Comparison of ENCODE assay signal across 11 cellular contexts in the genomic region with DNA sequence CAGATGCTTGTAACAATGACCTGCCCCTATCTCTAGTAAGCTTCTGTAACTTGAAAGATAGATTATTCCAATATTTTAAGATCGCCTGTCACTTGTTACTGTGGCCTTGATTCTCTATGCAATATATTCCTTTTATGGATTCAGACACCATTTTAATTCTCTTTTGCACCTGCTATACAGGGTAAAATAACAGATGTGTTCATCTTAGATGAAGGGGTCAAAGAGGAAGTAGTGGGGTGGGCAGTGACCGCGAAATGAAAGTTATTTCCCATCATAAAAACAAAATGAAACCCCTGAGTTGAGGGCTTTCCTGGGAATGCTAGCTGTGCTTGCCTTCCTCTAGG.
DNase-seq lines count a peak whose midpoint lies in the region; ATAC-seq and TF ChIP-seq lines count a peak whose summit lies in the region.
"Had no signal": no experiment of that assay in that cellular context is flagged by ENCODE, and none has a peak within 500 bp of the region (broad histone marks: within the 10 kb centered on the region; RNA-seq: fewer than 3 reads in every experiment).

No MANE protein-coding gene starts in this region.

- ATAC-seq in natural killer cell treated with Interleukin-12 subunit alpha and Interleukin-12 subunit beta and Interleukin-15 and Interleukin-18, amount 100 ng/mL, for 72 hours: no peak
- ATAC-seq in natural killer cell (no peak), HG02763 (IDR thresholded peaks at IDR 0.05; ENCODE audit: unreplicated experiment) (peak; percentile 14)

- H3K4me3 ChIP-seq in PC-9: no peak overlapping the region
- no peak overlapping the region for H3K4me3 ChIP-seq in uterus

- H3K27me3 ChIP-seq in PC-9 (ENCODE audit: insufficient read depth, low read depth): no peaks in the 10 kb centered on the region
- H3K27me3 ChIP-seq in uterus: no peaks in the 10 kb centered on the region

- TF ChIP-seq CTCF in natural killer cell (IDR thresholded peaks at IDR 0.05): no peak
- TF ChIP-seq CTCF in PC-9 (conservative IDR thresholded peaks at IDR 0.05): no peak
- TF ChIP-seq CTCF in uterus (IDR thresholded peaks at IDR 0.05): no peak

- no peak for DNase-seq in natural killer cell treated with Interleukin-12 subunit alpha and Interleukin-12 subunit beta and Interleukin-15 and Interleukin-18, amount 100 ng/mL, for 72 hours (ENCODE audit: low spot score)
- DNase-seq in natural killer cell: no peak
- DNase-seq in PC-9: no peak
- DNase-seq in NCI-H2029 (lab: John Stamatoyannopoulos, UW): no peak
- DNase-seq in COLO829 (ENCODE audit: low spot score): no peak
- no peak for DNase-seq in uterus
- no peak for DNase-seq in HPDE6-E6E7 (ENCODE audit: extremely low spot score)
- DNase-seq: NCI-H187, SIG-M5 had no signal

- intact Hi-C loops in natural killer cell (cut with micrococcal nuclease) (no loop called here), PC-9 (cut with micrococcal nuclease; ENCODE audit: unreplicated experiment) (no loop called here), uterus (cut with DNase I; ENCODE audit: low total_unique reads) (no loop called here)

- 0 out of 2 replicates have a peak, but pooled peaks cover 9% of the 10 kb centered on the region for H3K79me2 ChIP-seq in PC-9 (ENCODE audit: low read depth)

- peak overlapping the region; percentile 75 for H3K4me3 Mint-ChIP-seq in natural killer cell treated with Interleukin-12 subunit alpha and Interleukin-12 subunit beta and Interleukin-15 and Interleukin-18, amount 100 ng/mL, for 72 hours
- no peak overlapping the region for H3K4me3 Mint-ChIP-seq in natural killer cell

- H3K4me1 Mint-ChIP-seq in natural killer cell treated with Interleukin-12 subunit alpha and Interleukin-12 subunit beta and Interleukin-15 and Interleukin-18, amount 100 ng/mL, for 72 hours (ENCODE audit: low read depth in 2 of 2): peaks cover 46 to 56% of the 10 kb centered on the region in 2 donors
- H3K4me1 Mint-ChIP-seq in natural killer cell: peaks cover 5 to 13% of the 10 kb centered on the region in 2 donors

- H3K4me2 ChIP-seq in PC-9: no peak overlapping the region

- POLR2A ChIA-PET in PC-9 (lab: Charles Lee; ENCODE audit: unreplicated experiment): no interaction called here

- no peak for TF ChIP-seq POLR2A in uterus (IDR thresholded peaks at IDR 0.05)

- peaks cover 58% of the 10 kb centered on the region for H3K4me1 ChIP-seq in PC-9 (replicated peaks; ENCODE audit: insufficient read depth)
- no peaks in the 10 kb centered on the region for H3K4me1 ChIP-seq in uterus

- no peak overlapping the region for H2AFZ ChIP-seq in PC-9

- no peaks in the 10 kb centered on the region for H3K9me3 Mint-ChIP-seq in natural killer cell treated with Interleukin-12 subunit alpha and Interleukin-12 subunit beta and Interleukin-15 and Interleukin-18, amount 100 ng/mL, for 72 hours
- H3K9me3 Mint-ChIP-seq in natural killer cell: no peaks in the 10 kb centered on the region

- peak overlapping the region; percentile 57 for H3K27ac ChIP-seq in PC-9
- no peak overlapping the region for H3K27ac ChIP-seq in uterus
- H3K27ac ChIP-seq: C4-2B had no signal

- peak overlapping the region; percentile 89 to 94 for H3K27ac Mint-ChIP-seq in natural killer cell treated with Interleukin-12 subunit alpha and Interleukin-12 subunit beta and Interleukin-15 and Interleukin-18, amount 100 ng/mL, for 72 hours
- peak overlapping the region in 1 of 2 donors; percentile 73 for H3K27ac Mint-ChIP-seq in natural killer cell

- H3K9me3 ChIP-seq in PC-9 (ENCODE audit: insufficient read depth, low read depth) (no peaks in the 10 kb centered on the region), uterus (no peaks in the 10 kb centered on the region)

- H3K9me2 ChIP-seq in PC-9 (ENCODE audit: insufficient read depth): no peaks in the 10 kb centered on the region

- CTCF ChIA-PET in PC-9 (lab: Charles Lee): no interaction called here

- H3K36me3 Mint-ChIP-seq in natural killer cell treated with Interleukin-12 subunit alpha and Interleukin-12 subunit beta and Interleukin-15 and Interleukin-18, amount 100 ng/mL, for 72 hours: peaks cover 10% of the 10 kb centered on the region
- H3K36me3 Mint-ChIP-seq in natural killer cell: no peaks in the 10 kb centered on the region

- H3K27me3 Mint-ChIP-seq in natural killer cell treated with Interleukin-12 subunit alpha and Interleukin-12 subunit beta and Interleukin-15 and Interleukin-18, amount 100 ng/mL, for 72 hours: no peaks in the 10 kb centered on the region
- no peaks in the 10 kb centered on the region for H3K27me3 Mint-ChIP-seq in natural killer cell (ENCODE audit: low read depth in 2 of 2)

- no TSS peak for BruUV-seq in PC-9 (replicated peaks; lab: Mats Ljungman, UMichigan)

- H3K36me3 ChIP-seq in PC-9 (ENCODE audit: low read depth) (no peaks in the 10 kb centered on the region), uterus (no peaks in the 10 kb centered on the region)

- H4K20me1 ChIP-seq in PC-9 (ENCODE audit: insufficient read depth): no peaks in the 10 kb centered on the region

- peaks cover 22% of the 10 kb centered on the region; the same call in 1 of the 2 replicates for H3F3A ChIP-seq in PC-9 (ENCODE audit: insufficient read depth, low read depth)
